ENCODE assay signal across 32 cellular contexts in genomic region chr3:40672861-40673260, GRCh38.
"Had no signal": no experiment of that assay in that cellular context is flagged by ENCODE, and none has a peak within 500 bp of the region (broad histone marks: within the 10 kb centered on the region; RNA-seq: fewer than 3 reads in every experiment).

No MANE protein-coding gene starts in this region.

- H3K27ac ChIP-seq: adrenal gland, body of pancreas, brain microvascular endothelial cell, breast epithelium, VCaP had no signal

- ATAC-seq: activated CD8-positive, alpha-beta T cell treated with anti-CD3 and anti-CD28 coated beads for 36 hours; activated naive CD4-positive, alpha-beta T cell treated with anti-CD3 and anti-CD28 coated beads, Interleukin-2, amount 50 U/mL, for 72 hours; activated T-cell treated with anti-CD3 and anti-CD28 coated beads, Interleukin-2, amount 50 U/mL, for 4 hours; activated T-cell treated with anti-CD3 and anti-CD28 coated beads, Interleukin-2, amount 50 U/mL, for 72 hours; activated T-helper 17 cell treated with anti-CD3 and anti-CD28 coated beads, Interleukin-2, amount 50 U/mL, for 72 hours; body of pancreas had no signal

- H3K36me3 ChIP-seq: adrenal gland, brain microvascular endothelial cell, breast epithelium had no signal

- DNase-seq: activated B cell treated with CpG ODN at 0.5 μM for 24 hours; activated CD4-positive, alpha-beta memory T cell treated with anti-CD3 and anti-CD28 coated beads for 36 hours; activated CD4-positive, alpha-beta T cell treated with anti-CD3 and anti-CD28 coated beads for 4 hours; activated CD4-positive, alpha-beta T cell treated with anti-CD3 and anti-CD28 coated beads, Interleukin-2, amount 10 ng/mL, durations not matched to agents 24 days and 14 days; activated CD4-positive, alpha-beta T cell treated with anti-CD3 and anti-CD28 coated beads, Interleukin-2, amount 50 U/mL, for 1 hour; activated CD4-positive, alpha-beta T cell treated with anti-CD3 and anti-CD28 coated beads, Interleukin-2, amount 50 U/mL, for 4 hours; activated CD4-positive, CD25-positive, alpha-beta regulatory T cell treated with anti-CD3 and anti-CD28 coated beads, Interleukin-2, amount 50 U/mL, for 72 hours; activated CD8-positive, alpha-beta memory T cell treated with anti-CD3 and anti-CD28 coated beads, Interleukin-2, amount 50 U/mL, for 4 hours; activated CD8-positive, alpha-beta T cell treated with anti-CD3 and anti-CD28 coated beads for 36 hours; activated effector memory CD4-positive, alpha-beta T cell treated with anti-CD3 and anti-CD28 coated beads, Interleukin-2, amount 50 U/mL, for 16 hours; activated gamma-delta T cell treated with Interleukin-2 at 50 U/mL for 16 hours; activated naive CD4-positive, alpha-beta T cell; activated naive CD4-positive, alpha-beta T cell treated with anti-CD3 and anti-CD28 coated beads for 36 hours; activated naive CD4-positive, alpha-beta T cell treated with anti-CD3 and anti-CD28 coated beads, Interleukin-2, amount 50 U/mL, for 16 hours; activated naive CD8-positive, alpha-beta T cell treated with anti-CD3 and anti-CD28 coated beads for 36 hours; activated T-cell treated with anti-CD3 and anti-CD28 coated beads for 4 hours; activated T-cell treated with anti-CD3 and anti-CD28 coated beads, Interleukin-2, amount 50 U/mL, for 1 hour; activated T-cell treated with anti-CD3 and anti-CD28 coated beads, Interleukin-2, amount 50 U/mL, for 4 hours; activated T-cell treated with anti-CD3 and anti-CD28 coated beads, Interleukin-2, amount 50 U/mL, for 72 hours; adrenal gland; amniotic stem cell; aorta; body of pancreas; brain microvascular endothelial cell; central memory CD4-positive, alpha-beta T cell; T-helper 1 cell; T-helper 2 cell; T-helper 9 cell had no signal

- H3K4me1 ChIP-seq: adrenal gland, body of pancreas, breast epithelium had no signal

- H3K4me3 ChIP-seq: adrenal gland, body of pancreas, breast epithelium had no signal

- H3K9me3 ChIP-seq: adrenal gland, body of pancreas, breast epithelium had no signal

- H3K27me3 ChIP-seq: adrenal gland, body of pancreas, brain microvascular endothelial cell, breast epithelium had no signal
